In the genomic region with DNA sequence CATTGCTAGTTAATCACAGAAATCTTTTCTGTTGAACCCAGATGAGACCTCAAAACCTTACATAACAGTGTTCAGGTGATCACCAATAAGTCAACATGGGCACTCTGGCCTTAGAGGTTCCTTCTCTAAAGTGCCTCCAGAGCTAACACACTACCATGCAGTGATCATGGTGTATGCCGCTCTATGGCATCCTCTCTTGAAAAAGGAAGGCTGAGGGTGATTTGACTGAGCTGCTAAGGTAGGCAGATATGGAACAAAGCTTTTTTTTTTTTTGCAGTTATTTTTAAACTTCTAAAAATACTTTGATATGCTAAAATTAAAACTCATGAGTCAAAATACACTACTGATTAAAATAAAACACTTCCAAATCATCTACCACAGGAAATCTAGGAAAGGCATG, we compare ENCODE assay signal across 18 cellular contexts.
"Had no signal": no experiment of that assay in that cellular context is flagged by ENCODE, and none has a peak within 500 bp of the region (broad histone marks: within the 10 kb centered on the region; RNA-seq: fewer than 3 reads in every experiment).

No MANE protein-coding gene starts in this region.

- H3K9me3 ChIP-seq: ascending aorta, heart right ventricle, thoracic aorta, upper lobe of left lung had no signal

- H3K4me1 ChIP-seq: ascending aorta had no signal

- H3K4me3 ChIP-seq: ascending aorta, heart right ventricle, lung, thoracic aorta, upper lobe of left lung had no signal

- H3K27ac ChIP-seq: ascending aorta, epithelial cell of prostate, heart right ventricle, thoracic aorta, upper lobe of left lung, WERI-Rb-1 had no signal

- DNase-seq: activated CD4-positive, alpha-beta T cell treated with anti-CD3 and anti-CD28 coated beads for 1 hour; activated CD4-positive, alpha-beta T cell treated with anti-CD3 and anti-CD28 coated beads, Interleukin-2, amount 50 U/mL, for 1 hour; activated CD8-positive, alpha-beta T cell treated with anti-CD3 and anti-CD28 coated beads, Interleukin-2, amount 10 ng/mL, durations not matched to agents 7 days and 5 days; activated T-cell treated with anti-CD3 and anti-CD28 coated beads, Interleukin-2, amount 50 U/mL, for 1 hour; cortex of kidney; heart right ventricle; left colon; posterior cingulate gyrus; retina; stimulated activated CD4-positive, alpha-beta T cell treated with anti-CD3 and anti-CD28 coated beads, Interleukin-4, amount 100 ng/mL, for 24 hours; stimulated activated naive CD4-positive, alpha-beta T cell treated with Interleukin-2 at 50 U/mL for 16 hours; T-helper 1 cell; upper lobe of left lung; WERI-Rb-1 had no signal

- H3K27me3 ChIP-seq: ascending aorta, heart right ventricle, upper lobe of left lung had no signal

- H3K36me3 ChIP-seq: ascending aorta, heart right ventricle, thoracic aorta, upper lobe of left lung had no signal
